In genomic region chr4:105236917-105237311, GRCh38 we compare ENCODE assay signal across 15 cellular contexts.
DNase-seq lines count a peak whose midpoint lies in the region; ATAC-seq and TF ChIP-seq lines count a peak whose summit lies in the region.
"Had no signal": no experiment of that assay in that cellular context is flagged by ENCODE, and none has a peak within 500 bp of the region (broad histone marks: within the 10 kb centered on the region; RNA-seq: fewer than 3 reads in every experiment).

No MANE protein-coding gene starts in this region.

- DNase-seq in mucosa of descending colon (no peak), DMS 273 treated with DMSO at 0.1 percent for 48 hours (lab: John Stamatoyannopoulos, UW) (no peak), uterus (no peak), tibial nerve (ENCODE audit: low spot score in 2 of 2) (no peak)
- no peak for DNase-seq in CD4-positive, alpha-beta T cell
- DNase-seq: activated CD8-positive, alpha-beta memory T cell treated with anti-CD3 and anti-CD28 coated beads for 24 hours; activated naive CD4-positive, alpha-beta T cell treated with Interleukin-2 at 50 U/mL for 16 hours; HFFc6; NCI-H1417 had no signal

- TF ChIP-seq EP300 in tibial nerve (IDR thresholded peaks at IDR 0.05): no peak

- H3K27me3 ChIP-seq in uterus: no peaks in the 10 kb centered on the region
- H3K27me3 ChIP-seq in CD4-positive, alpha-beta T cell (ENCODE audit: control insufficient read depth, insufficient read depth, low read length): no peaks in the 10 kb centered on the region
- H3K27me3 ChIP-seq in tibial nerve: no peaks in the 10 kb centered on the region

- POLR2A ChIA-PET in CD4-positive, alpha-beta T cell (lab: Charles Lee): no interaction called here

- H3K4me1 ChIP-seq in mucosa of descending colon (ENCODE audit: low read depth) (no peaks in the 10 kb centered on the region), uterus (no peaks in the 10 kb centered on the region), tibial nerve (no peaks in the 10 kb centered on the region)

- intact Hi-C loops in mucosa of descending colon (cut with DNase I, micrococcal nuclease) (no loop called here), uterus (cut with DNase I; ENCODE audit: low total_unique reads) (no loop called here)
- intact Hi-C loops in CD4-positive, alpha-beta T cell (cut with DNase I, micrococcal nuclease): no loop called here

- TF ChIP-seq CTCF in mucosa of descending colon (IDR thresholded peaks at IDR 0.05): no peak
- TF ChIP-seq CTCF in uterus (IDR thresholded peaks at IDR 0.05): no peak
- TF ChIP-seq CTCF in CD4-positive, alpha-beta T cell (IDR thresholded peaks at IDR 0.05): no peak
- TF ChIP-seq CTCF in tibial nerve (IDR thresholded peaks at IDR 0.05): no peak

- H3K27ac Mint-ChIP-seq in CD4-positive, alpha-beta T cell: no peak overlapping the region
- H3K27ac Mint-ChIP-seq: HFFc6 had no signal

- H3K9me3 ChIP-seq in mucosa of descending colon: no peaks in the 10 kb centered on the region
- H3K9me3 ChIP-seq in uterus: no peaks in the 10 kb centered on the region
- H3K9me3 ChIP-seq in CD4-positive, alpha-beta T cell (ENCODE audit: control insufficient read depth, low read length): no peaks in the 10 kb centered on the region
- no peaks in the 10 kb centered on the region for H3K9me3 ChIP-seq in tibial nerve

- H3K27ac ChIP-seq in uterus (no peak overlapping the region), tibial nerve (no peak overlapping the region)
- no peak overlapping the region for H3K27ac ChIP-seq in CD4-positive, alpha-beta T cell (ENCODE audit: low read depth, low read length)
- H3K27ac ChIP-seq: C4-2B had no signal

- TF ChIP-seq POLR2A in uterus (IDR thresholded peaks at IDR 0.05) (no peak), tibial nerve (IDR thresholded peaks at IDR 0.05) (no peak)

- peaks cover 5% of the 10 kb centered on the region for H3K4me1 Mint-ChIP-seq in CD4-positive, alpha-beta T cell (ENCODE audit: low read depth)

- H3K36me3 Mint-ChIP-seq in CD4-positive, alpha-beta T cell (ENCODE audit: low read depth): peaks cover 77% of the 10 kb centered on the region

- ATAC-seq in GM19025 (IDR thresholded peaks at IDR 0.05; ENCODE audit: low read depth, unreplicated experiment) (peak; percentile 16), GM21786 (IDR thresholded peaks at IDR 0.05; ENCODE audit: unreplicated experiment) (peak; percentile 30), HG03159 (IDR thresholded peaks at IDR 0.05; ENCODE audit: unreplicated experiment) (peak; percentile 7), mucosa of descending colon (peak; percentile 25)
- ATAC-seq in CD4-positive, alpha-beta T cell (ENCODE audit: poor library complexity): no peak
- ATAC-seq: Right ventricle myocardium inferior had no signal

- H3K27me3 Mint-ChIP-seq in CD4-positive, alpha-beta T cell: no peaks in the 10 kb centered on the region

- no peaks in the 10 kb centered on the region for H3K36me3 ChIP-seq in mucosa of descending colon (ENCODE audit: low read depth)
- no peaks in the 10 kb centered on the region for H3K36me3 ChIP-seq in uterus
- H3K36me3 ChIP-seq in tibial nerve: peaks cover 0 to 48% (median 0%) of the 10 kb centered on the region in 3 donors

- CTCF ChIA-PET in CD4-positive, alpha-beta T cell (lab: Charles Lee): interaction anchor here (1.2 kb wide), 1 partner anchor 22 kb away, joined by 3 read pairs; no protein-coding TSS in a partner anchor

- 91 to 96% methylated on average over 2 of the region's 2 CpGs for whole genome bisulfite sequencing in tibial nerve, 2 donors

- no peaks in the 10 kb centered on the region for H3K9me3 Mint-ChIP-seq in CD4-positive, alpha-beta T cell
- H3K9me3 Mint-ChIP-seq: HFFc6 had no signal

- no peak overlapping the region for H3K4me3 Mint-ChIP-seq in CD4-positive, alpha-beta T cell
- H3K4me3 Mint-ChIP-seq: HFFc6, nephron had no signal

- H3K4me3 ChIP-seq in mucosa of descending colon: no peak overlapping the region
- no peak overlapping the region for H3K4me3 ChIP-seq in uterus
- H3K4me3 ChIP-seq in tibial nerve: no peak overlapping the region
